In genomic region chr9:35650341-35651158, GRCh38 we compare ENCODE assay signal across 1 cellular context.
TF ChIP-seq lines count a peak whose summit lies in the region.

A gene with protein sequence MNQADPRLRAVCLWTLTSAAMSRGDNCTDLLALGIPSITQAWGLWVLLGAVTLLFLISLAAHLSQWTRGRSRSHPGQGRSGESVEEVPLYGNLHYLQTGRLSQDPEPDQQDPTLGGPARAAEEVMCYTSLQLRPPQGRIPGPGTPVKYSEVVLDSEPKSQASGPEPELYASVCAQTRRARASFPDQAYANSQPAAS (minus strand): TSS chr9:35650931. CDS start chr9:35650853, 78 bp downstream.

TF ChIP-seq in H1, 55 proteins besides CTCF, POLR2A, EP300 and RAD21 (continued from another document):
- TF ChIP-seq POLR2AphosphoS5 (IDR thresholded peaks at IDR 0.05; ENCODE audit: low read depth, low read length) (no peak), YY1 (IDR thresholded peaks at IDR 0.05; ENCODE audit: low read depth, low read length) (no peak), RFX5 (IDR thresholded peaks at IDR 0.05; ENCODE audit: borderline replicate concordance, low read depth, low read length) (no peak), TBP (IDR thresholded peaks at IDR 0.05; ENCODE audit: low read depth, low read length) (no peak), SIRT6 (IDR thresholded peaks at IDR 0.05; ENCODE audit: low read length) (no peak), GTF2F1 (IDR thresholded peaks at IDR 0.05; ENCODE audit: borderline replicate concordance, low read depth, low read length) (no peak), SP4 (IDR thresholded peaks at IDR 0.05; ENCODE audit: low read length) (no peak), KDM4A (IDR thresholded peaks at IDR 0.05; ENCODE audit: low read depth, low read length, severe bottlenecking) (no peak), SRF (IDR thresholded peaks at IDR 0.05; ENCODE audit: low read depth, low read length) (no peak), SP2 (IDR thresholded peaks at IDR 0.05; ENCODE audit: low read length) (no peak), NRF1 (IDR thresholded peaks at IDR 0.05; ENCODE audit: low read depth, low read length) (no peak), MAFK (IDR thresholded peaks at IDR 0.05; ENCODE audit: low read depth, low read length) (no peak), BCL11A (IDR thresholded peaks at IDR 0.05; ENCODE audit: low read depth in 2 of 2, low read length in 2 of 2) (no peak), KDM5A (IDR thresholded peaks at IDR 0.05; ENCODE audit: low read length) (no peak), ASH2L (IDR thresholded peaks at IDR 0.05; ENCODE audit: low read length) (peak; percentile 88), SAP30 (IDR thresholded peaks at IDR 0.05; ENCODE audit: insufficient read depth, insufficient replicate concordance, low read length) (no peak), CREB1 (IDR thresholded peaks at IDR 0.05) (no peak), JUN (IDR thresholded peaks at IDR 0.05; ENCODE audit: low read depth, low read length) (no peak), TCF12 (IDR thresholded peaks at IDR 0.05; ENCODE audit: low read depth, low read length) (no peak)
- TF ChIP-seq, protein P1, sequence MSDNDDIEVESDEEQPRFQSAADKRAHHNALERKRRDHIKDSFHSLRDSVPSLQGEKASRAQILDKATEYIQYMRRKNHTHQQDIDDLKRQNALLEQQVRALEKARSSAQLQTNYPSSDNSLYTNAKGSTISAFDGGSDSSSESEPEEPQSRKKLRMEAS (IDR thresholded peaks at IDR 0.05): peak; percentile 25; the same call in 1 of the 2 replicates
TF ChIP-seq in H1: peak in this region for 4.
